In the genomic region with DNA sequence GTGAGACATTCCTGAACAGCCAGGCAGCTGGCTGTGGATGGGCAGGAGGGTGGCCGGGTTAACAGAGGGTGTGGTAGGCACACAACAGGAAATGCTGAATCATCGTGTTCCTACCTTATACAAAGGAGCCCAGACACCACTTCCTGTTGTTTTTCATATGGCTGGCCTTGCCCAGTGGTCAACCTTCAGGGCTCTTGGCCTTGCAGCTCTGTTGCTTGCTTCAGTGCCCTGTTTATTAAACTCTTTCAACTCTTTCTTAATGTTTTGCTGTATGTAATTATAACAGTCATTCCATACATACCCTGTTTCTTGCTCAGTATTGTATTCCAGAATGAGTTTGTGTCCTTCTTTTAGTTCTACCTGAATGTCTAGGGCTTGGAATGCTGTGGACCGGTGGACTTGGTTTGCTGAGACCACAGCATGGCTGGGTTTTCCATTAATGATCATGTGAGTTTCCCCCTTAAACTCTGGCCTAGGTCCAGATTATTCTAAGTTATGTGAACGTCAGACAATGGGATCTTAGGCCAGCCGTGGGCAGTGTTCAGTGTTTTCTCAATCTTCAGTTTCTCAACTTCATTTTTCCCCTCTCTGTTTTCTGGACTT, we compare ENCODE assay signal across 8 cellular contexts. TPM values are rescaled to one million over a fixed set of nuclear protein-coding genes. Genes with fewer than 3 reads are reported as not detected.
DNase-seq lines count a peak whose midpoint lies in the region; ATAC-seq and TF ChIP-seq lines count a peak whose summit lies in the region.

No MANE protein-coding gene starts in this region.

- TF ChIP-seq CTCF in colonic mucosa (IDR thresholded peaks at IDR 0.05) (no peak), GM13976 (IDR thresholded peaks at IDR 0.05; ENCODE audit: borderline replicate concordance, control extremely low read depth, extremely low read depth, insufficient read depth, missing control alignments) (no peak)

- H3K36me3 ChIP-seq in colonic mucosa, result no peaks in the 10 kb centered on the region

- peaks cover 5% of the 10 kb centered on the region for H3K4me1 ChIP-seq in colonic mucosa

- DNase-seq in DMS53 treated with DMSO at 0.1 percent for 48 hours (lab: John Stamatoyannopoulos, UW; ENCODE audit: unreplicated experiment) (peak; percentile 88), T-helper 1 cell (peak in 4 of 5 donors; percentile 6 to 80 (median 20)), colonic mucosa (peak; percentile 51), mucosa of gallbladder (ENCODE audit: low spot score) (peak; percentile 29), NCI-H2171 (lab: John Stamatoyannopoulos, UW) (no peak), GM13976 (ENCODE audit: low spot score) (no peak)

- no peak overlapping the region for H3K9ac ChIP-seq in colonic mucosa (ENCODE audit: low read depth in 2 of 2, low read length in 2 of 2)

- peak overlapping the region; percentile 55 for H3K27ac ChIP-seq in colonic mucosa

- intact Hi-C loops in colonic mucosa (cut with DNase I), result no loop called here

- no peak overlapping the region for H3K4me3 ChIP-seq in colonic mucosa

- H3K9me3 ChIP-seq in colonic mucosa, result no peaks in the 10 kb centered on the region

- peak; percentile 74 for ATAC-seq in GM19468 (IDR thresholded peaks at IDR 0.05; ENCODE audit: extremely low read depth, unreplicated experiment)
- peak; percentile 59 for ATAC-seq in HG03521 (IDR thresholded peaks at IDR 0.05; ENCODE audit: unreplicated experiment)

- H3K27me3 ChIP-seq in colonic mucosa, result no peaks in the 10 kb centered on the region

- in situ Hi-C loops in GM13976 (cut with MboI; ENCODE audit: low sequenced_read_pairs, unreplicated experiment), result loop anchor here (25.0 kb wide), 1 partner anchor 289 kb away; no protein-coding TSS in a partner anchor

RNA-seq across cellular contexts. Expression of a gene that starts 11.9 kb away (rescaled TPM):
- total RNA-seq in colonic mucosa (under 1 TPM; 0.32 TPM), mucosa of gallbladder (0.86 TPM)

Comparison
In these comparisons a context has a peak if more than half of its experiments do, and no peak if none do; other contexts are left out.
1. DNase-seq: peak in DMS53 treated with DMSO at 0.1 percent for 48 hours (single experiment), T-helper 1 cell (4 of 5), colonic mucosa (single experiment) and mucosa of gallbladder (single experiment); none in NCI-H2171 (single experiment) and GM13976 (single experiment).